ENCODE assay signal across 13 cellular contexts in the genomic region with DNA sequence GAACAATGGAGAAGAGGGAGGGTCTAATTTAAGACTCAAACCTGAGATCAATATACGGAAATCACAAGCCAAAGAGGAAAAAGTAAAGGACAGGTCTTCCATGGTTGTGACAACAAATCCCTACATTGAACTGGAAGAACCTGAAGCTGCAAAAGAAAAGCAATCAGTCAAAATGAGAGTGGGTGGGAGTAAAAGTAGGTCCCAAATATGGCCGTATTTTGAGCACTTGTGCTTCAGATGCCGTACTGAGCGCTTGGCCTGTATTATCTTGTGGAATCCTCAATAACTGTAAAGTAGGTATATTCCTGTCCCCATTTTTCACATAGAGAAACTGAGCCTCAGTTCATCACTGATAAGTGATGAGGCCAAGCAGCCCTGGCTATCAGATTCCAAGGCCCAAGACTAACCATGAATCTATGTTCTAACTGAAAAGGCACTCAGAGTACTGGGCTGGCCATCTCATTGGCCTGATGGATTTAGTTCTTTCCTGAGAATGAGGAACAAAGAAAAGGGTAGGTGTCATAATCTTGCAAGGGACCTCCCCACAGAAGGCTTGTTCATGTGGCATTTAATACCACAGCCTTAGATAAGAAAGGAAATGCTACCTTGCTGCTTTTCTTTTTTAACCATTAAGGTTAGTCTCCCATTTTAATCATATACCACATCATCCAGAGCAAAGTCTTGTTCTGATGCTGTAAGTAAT. TPM values are rescaled to one million over a fixed set of nuclear protein-coding genes. Genes with fewer than 3 reads are reported as not detected.
A peak's percentile ranks its signal among the peaks of the same experiment; 100 is the strongest.
DNase-seq lines count a peak whose midpoint lies in the region; ATAC-seq lines count a peak whose summit lies in the region.
"Had no signal": no experiment of that assay in that cellular context is flagged by ENCODE, and none has a peak within 500 bp of the region (broad histone marks: within the 10 kb centered on the region; RNA-seq: fewer than 3 reads in every experiment).

No MANE protein-coding gene starts in this region.

- H3K9me3 ChIP-seq in naive thymus-derived CD4-positive, alpha-beta T cell (ENCODE audit: control insufficient read depth in 2 of 3, low read length in 3 of 3), result no peaks in the 10 kb centered on the region
- no peaks in the 10 kb centered on the region for H3K9me3 ChIP-seq in effector memory CD4-positive, alpha-beta T cell (ENCODE audit: control insufficient read depth, low read length)
- H3K9me3 ChIP-seq: heart left ventricle had no signal

- H3K4me3 Mint-ChIP-seq in naive thymus-derived CD4-positive, alpha-beta T cell, result no peak overlapping the region
- H3K4me3 Mint-ChIP-seq: B cell had no signal

- no peak overlapping the region for H3K27ac ChIP-seq in naive thymus-derived CD4-positive, alpha-beta T cell (ENCODE audit: low read depth, low read length)
- H3K27ac ChIP-seq in effector memory CD4-positive, alpha-beta T cell (ENCODE audit: insufficient read depth, low read length, poor library complexity, severe bottlenecking), result no peak overlapping the region
- H3K27ac ChIP-seq: heart left ventricle had no signal

- H3K4me3 ChIP-seq in naive thymus-derived CD4-positive, alpha-beta T cell (ENCODE audit: low read length), result no peak overlapping the region
- H3K4me3 ChIP-seq in effector memory CD4-positive, alpha-beta T cell (ENCODE audit: insufficient read depth, low read depth, low read length, poor library complexity, severe bottlenecking), result no peak overlapping the region
- H3K4me3 ChIP-seq: heart left ventricle had no signal

- intact Hi-C loops in Right ventricle myocardium superior (cut with DNase I), result no loop called here
- intact Hi-C loops in naive thymus-derived CD4-positive, alpha-beta T cell (cut with micrococcal nuclease), result no loop called here

- H3K36me3 ChIP-seq in naive thymus-derived CD4-positive, alpha-beta T cell (ENCODE audit: control insufficient read depth in 2 of 3, insufficient read depth in 3 of 3, low read length in 3 of 3), result no peaks in the 10 kb centered on the region
- H3K36me3 ChIP-seq in effector memory CD4-positive, alpha-beta T cell (ENCODE audit: control insufficient read depth, insufficient read depth, low read length), result no peaks in the 10 kb centered on the region
- H3K36me3 ChIP-seq: heart left ventricle had no signal

- H3K36me3 Mint-ChIP-seq in naive thymus-derived CD4-positive, alpha-beta T cell, result peaks cover 0 to 3% (median 0%) of the 10 kb centered on the region in 5 donors

- H3K27me3 ChIP-seq in naive thymus-derived CD4-positive, alpha-beta T cell (ENCODE audit: control insufficient read depth in 2 of 2, insufficient read depth in 2 of 2, low read length in 2 of 2), result no peaks in the 10 kb centered on the region
- no peaks in the 10 kb centered on the region for H3K27me3 ChIP-seq in effector memory CD4-positive, alpha-beta T cell (replicated peaks; ENCODE audit: control insufficient read depth, insufficient read depth, low read length, poor library complexity, severe bottlenecking)
- H3K27me3 ChIP-seq: heart left ventricle had no signal

- no peaks in the 10 kb centered on the region for H3K4me1 ChIP-seq in naive thymus-derived CD4-positive, alpha-beta T cell (ENCODE audit: control insufficient read depth in 2 of 2, insufficient read depth in 2 of 2, low read length in 2 of 2)
- no peaks in the 10 kb centered on the region for H3K4me1 ChIP-seq in effector memory CD4-positive, alpha-beta T cell (ENCODE audit: control insufficient read depth, insufficient read depth, low read length, poor library complexity, severe bottlenecking)
- H3K4me1 ChIP-seq: heart left ventricle had no signal

- DNase-seq in Right ventricle myocardium superior, result no peak
- DNase-seq in NCI-H2107 treated with DMSO at 0.1 percent for 48 hours (lab: John Stamatoyannopoulos, UW; ENCODE audit: unreplicated experiment), result no peak
- DNase-seq in naive thymus-derived CD4-positive, alpha-beta T cell, result no peak
- no peak for DNase-seq in effector memory CD4-positive, alpha-beta T cell
- DNase-seq: effector CD4-positive, alpha-beta T cell; H7; heart left ventricle; NCI-H524 treated with DMSO at 0.1 percent for 48 hours had no signal

- no peaks in the 10 kb centered on the region for H3K9me3 Mint-ChIP-seq in naive thymus-derived CD4-positive, alpha-beta T cell

- H3K4me1 Mint-ChIP-seq in naive thymus-derived CD4-positive, alpha-beta T cell, result peaks cover 0 to 1% (median 0%) of the 10 kb centered on the region in 7 donors

- ATAC-seq in GM18498 (IDR thresholded peaks at IDR 0.05; ENCODE audit: unreplicated experiment) (peak; percentile 82), GM19397 (IDR thresholded peaks at IDR 0.05; ENCODE audit: unreplicated experiment) (peak; percentile 79), HG02870 (IDR thresholded peaks at IDR 0.05; ENCODE audit: unreplicated experiment) (peak; percentile 99), HG03575 (IDR thresholded peaks at IDR 0.05; ENCODE audit: extremely low read depth, insufficient number of reproducible peaks, low FRiP score, unreplicated experiment) (peak; percentile 92), Right ventricle myocardium superior (ENCODE audit: poor library complexity) (no peak)
- no peak for ATAC-seq in naive thymus-derived CD4-positive, alpha-beta T cell
- ATAC-seq: heart left ventricle had no signal

- CTCF ChIA-PET in naive thymus-derived CD4-positive, alpha-beta T cell (lab: Charles Lee), result no interaction called here

- H3K27ac Mint-ChIP-seq in naive thymus-derived CD4-positive, alpha-beta T cell, result no peak overlapping the region
- H3K27ac Mint-ChIP-seq: B cell had no signal

- H3K27me3 Mint-ChIP-seq in naive thymus-derived CD4-positive, alpha-beta T cell, result no peaks in the 10 kb centered on the region
- H3K27me3 Mint-ChIP-seq: B cell had no signal

- POLR2A ChIA-PET in naive thymus-derived CD4-positive, alpha-beta T cell (lab: Charles Lee), result no interaction called here

RNA-seq across cellular contexts. Expression of a gene that starts 52.5 kb away (rescaled TPM):
- 0.05 TPM for total RNA-seq in Right ventricle myocardium superior
- 1 to 10 TPM in 3 of 5 experiments, under 1 TPM in 1, not detected in 1; 0.12 to 2.5 (median 1.8) TPM for total RNA-seq in naive thymus-derived CD4-positive, alpha-beta T cell
- polyA plus RNA-seq in naive thymus-derived CD4-positive, alpha-beta T cell, result 1 to 10 TPM in 1 of 2 donors, under 1 TPM in 1; 0.41 to 1.2 TPM

Comparison
In these comparisons a context has a peak if more than half of its experiments do, and no peak if none do; other contexts are left out.
1. ATAC-seq: peak in GM18498 (single experiment), GM19397 (single experiment), HG02870 (single experiment) and HG03575 (single experiment); none in Right ventricle myocardium superior (single experiment) and naive thymus-derived CD4-positive, alpha-beta T cell (single experiment).